In the genomic region with DNA sequence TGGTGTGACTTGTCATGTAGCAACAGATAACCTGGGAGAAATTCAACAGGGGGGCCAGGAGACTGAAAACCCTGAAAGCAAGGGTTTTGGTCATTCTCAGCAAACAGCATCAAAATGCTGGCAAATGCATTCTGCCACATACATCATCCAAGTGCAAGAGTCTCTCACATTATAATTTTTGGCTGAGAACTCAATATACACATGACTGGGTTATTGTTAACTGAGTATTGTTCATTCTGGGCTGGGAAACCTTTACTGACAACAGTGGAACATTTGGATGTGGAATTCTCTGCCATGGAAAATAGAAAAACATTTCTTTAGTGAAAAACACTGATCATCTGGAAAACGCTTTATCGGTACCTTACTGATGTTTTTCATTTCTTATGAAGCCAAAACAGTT, we compare ENCODE assay signal across 26 cellular contexts.
"Had no signal": no experiment of that assay in that cellular context is flagged by ENCODE, and none has a peak within 500 bp of the region (broad histone marks: within the 10 kb centered on the region; RNA-seq: fewer than 3 reads in every experiment).

No MANE protein-coding gene starts in this region.

- H3K27me3 Mint-ChIP-seq: progenitor cell of endocrine pancreas had no signal

- H3K4me3 Mint-ChIP-seq: activated CD4-positive, alpha-beta memory T cell treated with anti-CD3 and anti-CD28 coated beads for 36 hours; activated naive CD4-positive, alpha-beta T cell treated with anti-CD3 and anti-CD28 coated beads, Interleukin-2, amount 10 ng/mL, durations not matched to agents 7 days and 5 days; activated naive CD8-positive, alpha-beta T cell treated with anti-CD3 and anti-CD28 coated beads, Interleukin-2, amount 10 ng/mL, durations not matched to agents 7 days and 5 days; activated T-cell treated with anti-CD3 and anti-CD28 coated beads, Interleukin-2, amount 50 U/mL, for 24 hours; central memory CD8-positive, alpha-beta T cell; effector memory CD8-positive, alpha-beta T cell; naive B cell; nephron progenitor cell; stimulated activated memory B cell treated with anti-CD40 and anti-IgM and Interleukin-4, amounts not matched to agents 10 μg/mL and 1 μg/mL and 100 μg/mL, for 72 hours had no signal

- H3K4me1 Mint-ChIP-seq: naive B cell had no signal

- H3K27ac Mint-ChIP-seq: activated CD4-positive, alpha-beta memory T cell treated with anti-CD3 and anti-CD28 coated beads for 36 hours; activated naive CD4-positive, alpha-beta T cell treated with anti-CD3 and anti-CD28 coated beads, Interleukin-2, amount 10 ng/mL, durations not matched to agents 7 days and 5 days; activated naive CD8-positive, alpha-beta T cell treated with anti-CD3 and anti-CD28 coated beads, Interleukin-2, amount 10 ng/mL, durations not matched to agents 7 days and 5 days; activated T-cell treated with anti-CD3 and anti-CD28 coated beads, Interleukin-2, amount 50 U/mL, for 24 hours; effector memory CD8-positive, alpha-beta T cell; naive B cell; nephron progenitor cell; progenitor cell of endocrine pancreas; stimulated activated memory B cell treated with anti-CD40 and anti-IgM and Interleukin-4, amounts not matched to agents 10 μg/mL and 1 μg/mL and 100 μg/mL, for 72 hours had no signal

- H3K9me3 ChIP-seq: heart right ventricle, neutrophil, sigmoid colon, stomach, testis, transverse colon had no signal

- DNase-seq: activated CD4-positive, alpha-beta memory T cell treated with anti-CD3 and anti-CD28 coated beads for 36 hours; activated CD4-positive, alpha-beta T cell treated with anti-CD3 and anti-CD28 coated beads for 4 hours; activated CD8-positive, alpha-beta memory T cell treated with anti-CD3 and anti-CD28 coated beads, Interleukin-2, amount 50 U/mL, for 48 hours; activated gamma-delta T cell; activated naive CD4-positive, alpha-beta T cell treated with anti-CD3 and anti-CD28 coated beads, Interleukin-2, amount 10 ng/mL, durations not matched to agents 7 days and 5 days; activated naive CD8-positive, alpha-beta T cell treated with anti-CD3 and anti-CD28 coated beads, Interleukin-2, amount 10 ng/mL, durations not matched to agents 7 days and 5 days; activated T-cell treated with anti-CD3 and anti-CD28 coated beads, Interleukin-2, amount 50 U/mL, for 24 hours; effector memory CD8-positive, alpha-beta T cell; heart right ventricle; left cardiac atrium; left ventricle myocardium superior; naive B cell; nephron progenitor cell; retina; sigmoid colon; small intestine; stimulated activated CD4-positive, alpha-beta T cell treated with anti-CD3 and anti-CD28 coated beads, Interleukin-4, amount 100 ng/mL, for 4 hours; stimulated activated CD8-positive, alpha-beta memory T cell treated with anti-CD3 and anti-CD28 coated beads, Interleukin-4, amount 100 ng/mL, for 48 hours; stomach; testis; transverse colon had no signal

- H3K4me1 ChIP-seq: heart right ventricle, testis had no signal

- H3K9me3 Mint-ChIP-seq: activated CD4-positive, alpha-beta memory T cell treated with anti-CD3 and anti-CD28 coated beads for 36 hours; activated naive CD4-positive, alpha-beta T cell treated with anti-CD3 and anti-CD28 coated beads, Interleukin-2, amount 10 ng/mL, durations not matched to agents 7 days and 5 days; activated naive CD8-positive, alpha-beta T cell treated with anti-CD3 and anti-CD28 coated beads, Interleukin-2, amount 10 ng/mL, durations not matched to agents 7 days and 5 days; activated T-cell treated with anti-CD3 and anti-CD28 coated beads, Interleukin-2, amount 50 U/mL, for 24 hours; central memory CD8-positive, alpha-beta T cell; effector memory CD8-positive, alpha-beta T cell; naive B cell; nephron progenitor cell; stimulated activated memory B cell treated with anti-CD40 and anti-IgM and Interleukin-4, amounts not matched to agents 10 μg/mL and 1 μg/mL and 100 μg/mL, for 72 hours had no signal

- H3K36me3 Mint-ChIP-seq: activated CD4-positive, alpha-beta memory T cell treated with anti-CD3 and anti-CD28 coated beads for 36 hours; activated naive CD4-positive, alpha-beta T cell treated with anti-CD3 and anti-CD28 coated beads, Interleukin-2, amount 10 ng/mL, durations not matched to agents 7 days and 5 days; activated naive CD8-positive, alpha-beta T cell treated with anti-CD3 and anti-CD28 coated beads, Interleukin-2, amount 10 ng/mL, durations not matched to agents 7 days and 5 days; naive B cell; stimulated activated memory B cell treated with anti-CD40 and anti-IgM and Interleukin-4, amounts not matched to agents 10 μg/mL and 1 μg/mL and 100 μg/mL, for 72 hours had no signal

- ATAC-seq: effector memory CD8-positive, alpha-beta T cell; stimulated activated memory B cell treated with anti-CD40 and anti-IgM and Interleukin-4, amounts not matched to agents 10 μg/mL and 1 μg/mL and 100 μg/mL, for 72 hours had no signal

- H3K27ac ChIP-seq: heart right ventricle, neutrophil, sigmoid colon, stomach, testis, transverse colon, VCaP had no signal

- H3K36me3 ChIP-seq: heart right ventricle, neutrophil, sigmoid colon, stomach, transverse colon had no signal

- H3K27me3 ChIP-seq: sigmoid colon, stomach, testis, transverse colon had no signal

- H3K4me3 ChIP-seq: heart right ventricle, sigmoid colon, stomach, testis, transverse colon had no signal
